23 cellular contexts compared by ENCODE assay signal in genomic region chr17:11340798-11341197, GRCh38.
"Had no signal": no experiment of that assay in that cellular context is flagged by ENCODE, and none has a peak within 500 bp of the region (broad histone marks: within the 10 kb centered on the region; RNA-seq: fewer than 3 reads in every experiment).

No MANE protein-coding gene starts in this region.

- H3K27me3 ChIP-seq: SJSA1 had no signal

- H3K4me3 Mint-ChIP-seq: IgD-negative memory B cell had no signal

- H3K4me1 ChIP-seq: SJSA1 had no signal

- H3K4me2 ChIP-seq: KMS-11 had no signal

- H3K27ac Mint-ChIP-seq: IgD-negative memory B cell had no signal

- H3K4me3 ChIP-seq: K562, SJSA1, SK-N-MC had no signal

- H3K4me1 Mint-ChIP-seq: IgD-negative memory B cell had no signal

- H3K27me3 Mint-ChIP-seq: IgD-negative memory B cell had no signal

- H3K36me3 ChIP-seq: SJSA1 had no signal

- H3K27ac ChIP-seq: HL-60, KMS-11, SJSA1, SK-N-MC had no signal

- ATAC-seq: K562 had no signal

- DNase-seq: Kasumi-1, MM.1S, NCI-H1092 treated with DMSO at 0.1 percent for 48 hours, NCI-H1436, NCI-H187, NCI-H2029, NCI-H2081 treated with DMSO at 0.1 percent for 48 hours, NCI-H2171, NCI-H226, NCI-H446, NCI-H510A, NCI-H524 treated with DMSO at 0.1 percent for 48 hours, NCI-H69, NCI-H774, Right ventricle myocardium superior, RPMI8226, SIG-M5 had no signal

- H3K9me3 ChIP-seq: SJSA1 had no signal

- H3K9ac ChIP-seq: KMS-11 had no signal
